Comparison of ENCODE assay signal across 6 cellular contexts in genomic region chr14:23307687-23308644, GRCh38. TPM values are rescaled to one million over a fixed set of nuclear protein-coding genes. Genes with fewer than 3 reads are reported as not detected.
A peak's percentile ranks its signal among the peaks of the same experiment; 100 is the strongest.
DNase-seq lines count a peak whose midpoint lies in the region; FAIRE-seq and TF ChIP-seq lines count a peak whose summit lies in the region.

No MANE protein-coding gene starts in this region.

- peak overlapping the region; percentile 93 for H3K4me2 ChIP-seq in astrocyte (ENCODE audit: low read length)

- peak overlapping the region; percentile 91 for H3K4me3 Mint-ChIP-seq in Calu3 (ENCODE audit: low read depth, unreplicated experiment)
- H3K4me3 Mint-ChIP-seq in astrocyte (ENCODE audit: unreplicated experiment), result peak overlapping the region; percentile 92

- peaks cover 64% of the 10 kb centered on the region for H3K79me2 ChIP-seq in astrocyte (ENCODE audit: insufficient read depth, low read length)

- no TSS peak for BruUV-seq in Calu3 (replicated peaks; lab: Mats Ljungman, UMichigan)

- CTCF ChIA-PET in Calu3 (lab: Charles Lee), result interaction anchor here (0.5 to 2.8 kb wide), 3 partner anchors 14 to 274 kb away, joined by 5 to 12 read pairs (median 6); partner anchors contain the start of gene PABPN1

- H3K27ac Mint-ChIP-seq in Calu3 (ENCODE audit: unreplicated experiment) (peak overlapping the region; percentile 85), astrocyte (ENCODE audit: unreplicated experiment) (peak overlapping the region; percentile 92)

- H3K27me3 Mint-ChIP-seq in Calu3 (ENCODE audit: unreplicated experiment), result no peaks in the 10 kb centered on the region
- no peaks in the 10 kb centered on the region for H3K27me3 Mint-ChIP-seq in astrocyte (ENCODE audit: low read depth, unreplicated experiment)

- H2AFZ ChIP-seq in astrocyte (ENCODE audit: low read depth, low read length), result no peak overlapping the region

- TF ChIP-seq CTCF in Calu3 (IDR thresholded peaks at IDR 0.05; ENCODE audit: unreplicated experiment), result no peak
- no peak for TF ChIP-seq CTCF in astrocyte (IDR thresholded peaks at IDR 0.05; ENCODE audit: insufficient read depth, low read depth, low read length)

- peak overlapping the region; percentile 96 for H3K9ac ChIP-seq in astrocyte (ENCODE audit: low read length)

- H3K36me3 Mint-ChIP-seq in Calu3 (ENCODE audit: insufficient read depth, unreplicated experiment) (peaks cover 35% of the 10 kb centered on the region), astrocyte (ENCODE audit: low read depth, unreplicated experiment) (peaks cover 16% of the 10 kb centered on the region)

- intact Hi-C loops in Calu3 (cut with micrococcal nuclease; ENCODE audit: unreplicated experiment), result no loop called here

- H4K20me1 ChIP-seq in astrocyte (ENCODE audit: insufficient read depth, low read length), result peaks cover 41% of the 10 kb centered on the region

- H3K27ac ChIP-seq in astrocyte (ENCODE audit: low read depth, low read length) (peak overlapping the region; percentile 76), muscle layer of duodenum (ENCODE audit: low read length) (peak overlapping the region; percentile 97)

- H3K4me3 ChIP-seq in astrocyte (ENCODE audit: insufficient read depth, low read depth, low read length) (peak overlapping the region; percentile 82), muscle layer of duodenum (ENCODE audit: low read depth in 1 of 2, low read length in 2 of 2) (peak overlapping the region; percentile 67 to 95)

- H3K27me3 ChIP-seq in astrocyte (ENCODE audit: insufficient read depth, low read length) (no peaks in the 10 kb centered on the region), muscle layer of duodenum (ENCODE audit: low read depth, low read length) (no peaks in the 10 kb centered on the region)

- FAIRE-seq in astrocyte (lab: Jason Lieb, UNC), result no peak

- peaks cover 22% of the 10 kb centered on the region for H3K4me1 ChIP-seq in astrocyte (ENCODE audit: insufficient read depth, low read length)
- peaks cover 20 to 47% of the 10 kb centered on the region in 2 donors for H3K4me1 ChIP-seq in muscle layer of duodenum (ENCODE audit: control insufficient read depth in 1 of 2, insufficient read depth in 2 of 2, low read length in 2 of 2)

- no peaks in the 10 kb centered on the region for H3K9me3 Mint-ChIP-seq in Calu3 (ENCODE audit: low read depth, unreplicated experiment)
- no peaks in the 10 kb centered on the region for H3K9me3 Mint-ChIP-seq in astrocyte (ENCODE audit: unreplicated experiment)

- DNase-seq in Calu3, result no peak
- DNase-seq in astrocyte (ENCODE audit: low read depth), result peak; percentile 51
- no peak for DNase-seq in SK-N-DZ (ENCODE audit: low spot score)
- no peak for DNase-seq in GOT3 (lab: John Stamatoyannopoulos, UW)
- DNase-seq in activated T-cell treated with anti-CD3 and anti-CD28 coated beads, Interleukin-2, amount 50 U/mL, for 48 hours, result no peak

- H3K4me1 Mint-ChIP-seq in Calu3 (ENCODE audit: low read depth, unreplicated experiment), result peaks cover 23% of the 10 kb centered on the region
- peaks cover 23% of the 10 kb centered on the region for H3K4me1 Mint-ChIP-seq in astrocyte (ENCODE audit: low read depth, unreplicated experiment)

- H3K36me3 ChIP-seq in astrocyte (ENCODE audit: insufficient read depth, low read length) (peaks cover 15% of the 10 kb centered on the region), muscle layer of duodenum (ENCODE audit: control insufficient read depth in 1 of 2, insufficient read depth in 2 of 2, low read length in 2 of 2) (peaks cover 18 to 22% of the 10 kb centered on the region in 2 donors)

- H3K9me3 ChIP-seq in astrocyte (ENCODE audit: insufficient read depth, low read depth, low read length), result no peaks in the 10 kb centered on the region
- no peaks in the 10 kb centered on the region for H3K9me3 ChIP-seq in muscle layer of duodenum (ENCODE audit: control insufficient read depth in 1 of 2, low read length in 2 of 2)

RNA-seq across cellular contexts. Expression of gene BCL2L2, which starts 1.3 kb away (rescaled TPM):
- total RNA-seq in Calu3 (2022) (19.0 and 21.3 TPM in 2 replicates), astrocyte (19.6 and 21.4 TPM in 2 replicates)
- 20.5 and 23.3 TPM in 2 replicates for polyA plus RNA-seq in SK-N-DZ (2014; cell fraction: cytosol; rRNA removed)
- polyA plus RNA-seq in SK-N-DZ (2014; cell fraction: nucleus; rRNA removed), result 23.9 and 48.5 TPM in 2 replicates

RNA-seq across cellular contexts. Expression of gene PPP1R3E, which starts 5.3 kb away (rescaled TPM):
- total RNA-seq in Calu3 (2022), result 12.8 and 16.2 TPM in 2 replicates
- 2.1 and 3.6 TPM in 2 replicates for total RNA-seq in astrocyte
- polyA plus RNA-seq in SK-N-DZ (2014; cell fraction: cytosol; rRNA removed), result 6.0 and 9.3 TPM in 2 replicates
- 17.1 and 21.5 TPM in 2 replicates for polyA plus RNA-seq in SK-N-DZ (2014; cell fraction: nucleus; rRNA removed)

RNA-seq across cellular contexts. Expression of gene PABPN1, which starts 13.3 kb away (rescaled TPM):
- total RNA-seq in Calu3 (2022) (173 and 181 TPM in 2 replicates), astrocyte (147 and 162 TPM in 2 replicates)
- 142 and 147 TPM in 2 replicates for polyA plus RNA-seq in SK-N-DZ (2014; cell fraction: cytosol; rRNA removed)
- polyA plus RNA-seq in SK-N-DZ (2014; cell fraction: nucleus; rRNA removed), result 567 and 701 TPM in 2 replicates

RNA-seq across cellular contexts. Expression of gene HOMEZ, which starts 22.0 kb away (rescaled TPM):
- total RNA-seq in Calu3 (2022) (19.3 and 22.6 TPM in 2 replicates), astrocyte (13.7 and 16.6 TPM in 2 replicates)
- 6.4 and 8.3 TPM in 2 replicates for polyA plus RNA-seq in SK-N-DZ (2014; cell fraction: cytosol; rRNA removed)
- polyA plus RNA-seq in SK-N-DZ (2014; cell fraction: nucleus; rRNA removed), result 4.6 and 10.0 TPM in 2 replicates

RNA-seq across cellular contexts. Expression of gene SLC22A17, which starts 44.7 kb away (rescaled TPM):
- 0.39 and 0.61 TPM in 2 replicates for total RNA-seq in Calu3 (2022)
- total RNA-seq in astrocyte, result 29.3 and 39.5 TPM in 2 replicates
- 23.2 and 28.7 TPM in 2 replicates for polyA plus RNA-seq in SK-N-DZ (2014; cell fraction: cytosol; rRNA removed)
- 59.7 and 85.7 TPM in 2 replicates for polyA plus RNA-seq in SK-N-DZ (2014; cell fraction: nucleus; rRNA removed)
